In genomic region chr5:113062869-113063508, GRCh38 we compare ENCODE assay signal across 1 cellular context.
TF ChIP-seq lines count a peak whose summit lies in the region.

No MANE protein-coding gene starts in this region.

TF ChIP-seq in H1, 55 proteins besides CTCF, POLR2A, EP300 and RAD21 (continued from another document):
- TF ChIP-seq GABPA (IDR thresholded peaks at IDR 0.05; ENCODE audit: borderline replicate concordance, insufficient read depth, low read length) (no peak), POU5F1 (IDR thresholded peaks at IDR 0.05; ENCODE audit: low read depth, low read length) (no peak), USF2 (IDR thresholded peaks at IDR 0.05; ENCODE audit: low read length) (no peak)
